8 cellular contexts compared by ENCODE assay signal in the genomic region with DNA sequence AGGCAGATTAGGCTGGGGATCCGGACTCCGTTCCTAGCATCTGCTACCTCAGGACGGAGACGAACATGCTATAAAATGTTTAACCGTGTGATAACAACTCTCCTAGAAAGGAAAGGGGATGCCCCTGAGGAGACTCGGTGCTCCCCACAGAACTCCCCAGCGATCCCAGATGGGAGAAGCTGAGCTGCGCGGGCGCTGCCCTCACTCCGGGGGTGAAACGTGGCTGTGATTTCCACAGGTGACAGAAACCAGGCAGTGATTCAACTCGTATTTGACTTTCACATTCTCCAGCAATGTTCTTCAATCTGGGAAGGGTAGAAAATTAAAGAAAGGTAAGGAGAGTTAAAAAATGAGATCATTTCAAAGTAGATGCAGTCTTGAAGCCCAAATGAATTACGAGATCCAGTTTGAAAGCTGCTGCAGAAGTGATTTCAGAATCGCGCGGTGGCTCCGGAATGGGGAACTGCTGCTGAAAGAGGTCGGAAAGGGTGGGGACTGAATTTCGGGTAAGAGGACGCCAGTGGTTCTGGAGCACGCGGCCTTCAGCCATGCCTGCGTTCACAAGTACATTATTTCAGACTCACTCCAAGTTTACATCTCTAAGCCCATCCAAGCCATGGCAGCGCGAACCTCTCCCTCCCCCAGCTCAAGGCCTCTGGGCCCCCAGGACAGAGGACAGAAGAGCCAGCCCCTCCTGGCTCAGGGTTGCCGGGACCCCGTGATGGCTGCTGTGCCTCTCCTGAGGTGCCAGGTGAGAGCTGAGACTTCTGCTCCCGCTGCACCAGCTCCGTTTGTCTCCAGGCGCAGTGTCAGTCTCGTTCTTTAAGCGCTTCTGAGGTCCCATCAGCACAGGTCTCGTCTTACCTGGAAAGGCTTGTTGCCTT. TPM values are rescaled to one million over a fixed set of nuclear protein-coding genes. Genes with fewer than 3 reads are reported as not detected.
DNase-seq lines count a peak whose midpoint lies in the region; ATAC-seq and TF ChIP-seq lines count a peak whose summit lies in the region.

No MANE protein-coding gene starts in this region.

- intact Hi-C loops in Calu3 (cut with micrococcal nuclease; ENCODE audit: unreplicated experiment) = loop anchor here (10.0 kb wide), 1 partner anchor 114 kb away; a partner anchor contains a TSS

- H3K9me3 ChIP-seq in upper lobe of left lung (no peaks in the 10 kb centered on the region), hepatocyte (ENCODE audit: low read depth) (no peaks in the 10 kb centered on the region)

- H3K79me2 ChIP-seq in hepatocyte = no peaks in the 10 kb centered on the region

- ATAC-seq in HG03135 (IDR thresholded peaks at IDR 0.05; ENCODE audit: unreplicated experiment) (peak; percentile 6), left lobe of liver (peak; percentile 27), upper lobe of left lung (ENCODE audit: low FRiP score in 2 of 2) (peak; percentile 28 to 62)

- H3K27ac Mint-ChIP-seq in Calu3 (ENCODE audit: unreplicated experiment) = no peak overlapping the region

- TF ChIP-seq CTCF in Calu3 (IDR thresholded peaks at IDR 0.05; ENCODE audit: unreplicated experiment) = no peak
- TF ChIP-seq CTCF in astrocyte of the cerebellum (IDR thresholded peaks at IDR 0.05; ENCODE audit: low read depth, low read length, missing control alignments) = no peak
- TF ChIP-seq CTCF in upper lobe of left lung (IDR thresholded peaks at IDR 0.05) = no peak
- TF ChIP-seq CTCF in hepatocyte (IDR thresholded peaks at IDR 0.05; ENCODE audit: poor library complexity) = no peak

- 65% methylated on average over 29 to 34 of the region's 34 CpGs for WGBS in upper lobe of left lung, 2 donors
- 96% methylated on average over 34 of the region's 34 CpGs for WGBS in hepatocyte (ENCODE audit: low lambda C conversion rate, missing lambda C conversion rate)

- H3K36me3 ChIP-seq in upper lobe of left lung (no peaks in the 10 kb centered on the region), hepatocyte (replicated peaks; ENCODE audit: insufficient read depth, low read depth) (no peaks in the 10 kb centered on the region)

- peak overlapping the region in 2 of 4 donors; percentile 40 to 66 for H3K27ac ChIP-seq in upper lobe of left lung
- no peak overlapping the region for H3K27ac ChIP-seq in hepatocyte

- H3K27me3 Mint-ChIP-seq in Calu3 (ENCODE audit: unreplicated experiment) = no peaks in the 10 kb centered on the region

- no peaks in the 10 kb centered on the region for H3K9me3 Mint-ChIP-seq in Calu3 (ENCODE audit: low read depth, unreplicated experiment)

- H3K4me1 ChIP-seq in upper lobe of left lung (peaks cover 3 to 20% (median 9%) of the 10 kb centered on the region in 4 donors), hepatocyte (ENCODE audit: insufficient read depth) (peaks cover 9% of the 10 kb centered on the region)

- no peak overlapping the region for H2AFZ ChIP-seq in hepatocyte

- H3K27me3 ChIP-seq in upper lobe of left lung (peaks cover 0 to 3% (median 0%) of the 10 kb centered on the region in 4 donors), hepatocyte (no peaks in the 10 kb centered on the region)

- TF ChIP-seq EP300 in upper lobe of left lung (IDR thresholded peaks at IDR 0.05) = no peak

- H3K4me3 Mint-ChIP-seq in Calu3 (ENCODE audit: low read depth, unreplicated experiment) = peak overlapping the region; percentile 68

- TF ChIP-seq POLR2A in upper lobe of left lung (IDR thresholded peaks at IDR 0.05) = no peak

- no peaks in the 10 kb centered on the region for H3K9me2 ChIP-seq in hepatocyte (replicated peaks; ENCODE audit: insufficient read depth)

- no peaks in the 10 kb centered on the region for H4K20me1 ChIP-seq in hepatocyte (ENCODE audit: insufficient read depth, poor library complexity, severe bottlenecking)

- H3K4me3 ChIP-seq in astrocyte of the cerebellum (ENCODE audit: low read depth, low read length) (peak overlapping the region; percentile 64), upper lobe of left lung (peak overlapping the region in 3 of 4 donors; percentile 55 to 66 (median 62)), hepatocyte (no peak overlapping the region)

- DNase-seq in Calu3 = no peak
- no peak for DNase-seq in astrocyte of the cerebellum (ENCODE audit: low read depth)
- DNase-seq in left lobe of liver (ENCODE audit: low spot score) = no peak
- peak; percentile 38 to 47 for DNase-seq in upper lobe of left lung
- no peak for DNase-seq in NCI-H1436 treated with DMSO at 0.1 percent for 48 hours (lab: John Stamatoyannopoulos, UW)
- DNase-seq in midbrain (lab: John Stamatoyannopoulos, UW) = no peak
- no peak for DNase-seq in hepatocyte (ENCODE audit: low spot score)

- H3K4me1 Mint-ChIP-seq in Calu3 (ENCODE audit: low read depth, unreplicated experiment) = no peaks in the 10 kb centered on the region

- peaks cover 15% of the 10 kb centered on the region for H3K36me3 Mint-ChIP-seq in Calu3 (ENCODE audit: insufficient read depth, unreplicated experiment)

- CTCF ChIA-PET in Calu3 (lab: Charles Lee) = no interaction called here

- H3K4me2 ChIP-seq in hepatocyte = no peak overlapping the region

- in situ Hi-C loops in astrocyte of the cerebellum (cut with HindIII; ENCODE audit: low sequenced_read_pairs) = no loop called here

- BruUV-seq in Calu3 (replicated peaks; lab: Mats Ljungman, UMichigan) = TSS peak; percentile 61

RNA-seq across cellular contexts. Expression of a gene that starts 39.5 kb away (rescaled TPM):
- total RNA-seq in Calu3 (2022) (13.8 and 14.3 TPM in 2 replicates), left lobe of liver (5.4 TPM), upper lobe of left lung (10 to 100 TPM; 12.4 to 26.6 (median 16.1) TPM), hepatocyte (17.7 and 19.8 TPM in 2 replicates)
- 5.3 and 7.6 TPM in 2 replicates for polyA plus RNA-seq in hepatocyte

Comparison
In these comparisons a context has a peak if more than half of its experiments do, and no peak if none do; other contexts are left out.
1. DNase-seq: peak in upper lobe of left lung (2 of 2); none in Calu3 (single experiment), astrocyte of the cerebellum (single experiment), left lobe of liver (single experiment), NCI-H1436 treated with DMSO at 0.1 percent for 48 hours (single experiment), midbrain (single experiment) and hepatocyte (single experiment).
2. Peak in every context shown above with its lines, with median percentiles within 50 percentile points of each other: ATAC-seq.